12 cellular contexts compared by ENCODE assay signal in genomic region chr3:138949445-138950005, GRCh38. TPM values are rescaled to one million over a fixed set of nuclear protein-coding genes. Genes with fewer than 3 reads are reported as not detected.
DNase-seq lines count a peak whose midpoint lies in the region; ATAC-seq, FAIRE-seq and TF ChIP-seq lines count a peak whose summit lies in the region.
"Had no signal": no experiment of that assay in that cellular context is flagged by ENCODE, and none has a peak within 500 bp of the region (broad histone marks: within the 10 kb centered on the region; RNA-seq: fewer than 3 reads in every experiment).

No MANE protein-coding gene starts in this region.

- H3K4me3 Mint-ChIP-seq in endothelial cell (ENCODE audit: unreplicated experiment), result peak overlapping the region; percentile 82
- peak overlapping the region; percentile 48 to 69 (median 66) for H3K4me3 Mint-ChIP-seq in nephron
- no peak overlapping the region for H3K4me3 Mint-ChIP-seq in activated T-helper 2 cell treated with anti-CD3 and anti-CD28 coated beads, Interferon-gamma antibody, Interleukin-2, Interleukin-4, amounts not matched to agents 10 μg/mL and 5 μg/mL and 100 μg/mL, durations not matched to agents 14 hours and 24 hours and 36 hours (ENCODE audit: low read depth)

- ATAC-seq in HG02642 (IDR thresholded peaks at IDR 0.05; ENCODE audit: poor library complexity, unreplicated experiment) (no peak), HG03520 (IDR thresholded peaks at IDR 0.05; ENCODE audit: unreplicated experiment) (no peak)

- H2AFZ ChIP-seq in ACC112 (ENCODE audit: low read length, unreplicated experiment), result no peak overlapping the region

- H3K27me3 Mint-ChIP-seq in endothelial cell (ENCODE audit: unreplicated experiment), result peaks cover 22% of the 10 kb centered on the region
- peaks cover 95% of the 10 kb centered on the region for H3K27me3 Mint-ChIP-seq in nephron (ENCODE audit: low read depth)
- peaks cover 56% of the 10 kb centered on the region for H3K27me3 Mint-ChIP-seq in activated T-helper 2 cell treated with anti-CD3 and anti-CD28 coated beads, Interferon-gamma antibody, Interleukin-2, Interleukin-4, amounts not matched to agents 10 μg/mL and 5 μg/mL and 100 μg/mL, durations not matched to agents 14 hours and 24 hours and 36 hours (ENCODE audit: low read depth)

- H3K27me3 ChIP-seq in ACC112 (ENCODE audit: insufficient read depth, low read length) (peaks cover 89% of the 10 kb centered on the region), HUES64 (ENCODE audit: insufficient read depth, low read length) (peaks cover 100% of the 10 kb centered on the region), small intestine (ENCODE audit: control insufficient read depth in 2 of 2, insufficient read depth in 2 of 2, low read length in 2 of 2) (peaks cover 16 to 55% of the 10 kb centered on the region in 2 donors)

- WGBS in HUES64, result 2% methylated on average over 27 of the region's 27 CpGs
- WGBS in small intestine, 3 donors, result 3 to 6% (median 4%) methylated on average over 27 of the region's 27 CpGs

- H3K4me1 Mint-ChIP-seq in endothelial cell (ENCODE audit: unreplicated experiment), result peaks cover 37% of the 10 kb centered on the region
- H3K4me1 Mint-ChIP-seq in nephron, result peaks cover 20% of the 10 kb centered on the region
- peaks cover 12% of the 10 kb centered on the region for H3K4me1 Mint-ChIP-seq in activated T-helper 2 cell treated with anti-CD3 and anti-CD28 coated beads, Interferon-gamma antibody, Interleukin-2, Interleukin-4, amounts not matched to agents 10 μg/mL and 5 μg/mL and 100 μg/mL, durations not matched to agents 14 hours and 24 hours and 36 hours (ENCODE audit: low read depth)

- no peak for FAIRE-seq in small intestine (lab: Jason Lieb, UNC)

- intact Hi-C loops in activated T-helper 2 cell treated with anti-CD3 and anti-CD28 coated beads, Interferon-gamma antibody, Interleukin-2, Interleukin-4, amounts not matched to agents 10 μg/mL and 5 μg/mL and 100 μg/mL, durations not matched to agents 14 hours and 24 hours and 36 hours (cut with micrococcal nuclease), result loop anchor here (2.0 kb wide), 1 partner anchor 13 kb away; no protein-coding TSS in a partner anchor

- H3K36me3 Mint-ChIP-seq in endothelial cell (ENCODE audit: low read depth, unreplicated experiment) (peaks cover 9% of the 10 kb centered on the region), nephron (ENCODE audit: low read depth) (no peaks in the 10 kb centered on the region)
- peaks cover 3% of the 10 kb centered on the region for H3K36me3 Mint-ChIP-seq in activated T-helper 2 cell treated with anti-CD3 and anti-CD28 coated beads, Interferon-gamma antibody, Interleukin-2, Interleukin-4, amounts not matched to agents 10 μg/mL and 5 μg/mL and 100 μg/mL, durations not matched to agents 14 hours and 24 hours and 36 hours (ENCODE audit: low read depth)

- no peaks in the 10 kb centered on the region for H3K9me3 Mint-ChIP-seq in endothelial cell (ENCODE audit: unreplicated experiment)
- H3K9me3 Mint-ChIP-seq in nephron, result no peaks in the 10 kb centered on the region
- no peaks in the 10 kb centered on the region for H3K9me3 Mint-ChIP-seq in activated T-helper 2 cell treated with anti-CD3 and anti-CD28 coated beads, Interferon-gamma antibody, Interleukin-2, Interleukin-4, amounts not matched to agents 10 μg/mL and 5 μg/mL and 100 μg/mL, durations not matched to agents 14 hours and 24 hours and 36 hours

- no peaks in the 10 kb centered on the region for H3K79me2 ChIP-seq in ACC112 (ENCODE audit: control insufficient read depth, insufficient read depth, low read length, unreplicated experiment)

- H3K36me3 ChIP-seq in ACC112 (ENCODE audit: insufficient read depth, low read length) (no peaks in the 10 kb centered on the region), HUES64 (ENCODE audit: insufficient read depth, low read length) (no peaks in the 10 kb centered on the region), small intestine (ENCODE audit: control insufficient read depth in 2 of 2, insufficient read depth in 2 of 2, low read length in 2 of 2) (no peaks in the 10 kb centered on the region)

- no peaks in the 10 kb centered on the region for H3K4me1 ChIP-seq in ACC112 (ENCODE audit: control insufficient read depth, insufficient read depth, low read length, unreplicated experiment)
- H3K4me1 ChIP-seq in HUES64 (ENCODE audit: insufficient read depth, low read length), result peaks cover 30% of the 10 kb centered on the region
- H3K4me1 ChIP-seq in small intestine (ENCODE audit: control insufficient read depth in 2 of 2, insufficient read depth in 1 of 2, low read depth in 1 of 2, low read length in 1 of 2), result peaks cover 2 to 8% of the 10 kb centered on the region in 2 donors

- DNase-seq in endothelial cell (ENCODE audit: low spot score), result no peak
- DNase-seq in activated T-helper 2 cell treated with anti-CD3 and anti-CD28 coated beads, Interferon-gamma antibody, Interleukin-2, Interleukin-4, amounts not matched to agents 10 μg/mL and 5 μg/mL and 100 μg/mL, durations not matched to agents 14 hours and 24 hours and 36 hours (ENCODE audit: low spot score), result no peak
- DNase-seq in small intestine, result no peak
- DNase-seq: activated gamma-delta T cell treated with Interleukin-2 at 50 U/mL for 16 hours, DMS 273 treated with DMSO at 0.1 percent for 48 hours, NCI-H187 treated with DMSO at 0.1 percent for 48 hours had no signal

- peak overlapping the region; percentile 65 for H3K4me3 ChIP-seq in ACC112 (ENCODE audit: low read depth, low read length)
- peak overlapping the region; percentile 46 for H3K4me3 ChIP-seq in HUES64 (ENCODE audit: low read length)
- H3K4me3 ChIP-seq in small intestine (ENCODE audit: low read depth in 1 of 2, low read length in 2 of 2), result peak overlapping the region in 1 of 2 donors; percentile 22

- no peaks in the 10 kb centered on the region for H3K9me3 ChIP-seq in HUES64 (ENCODE audit: insufficient read depth, low read depth, low read length)
- no peaks in the 10 kb centered on the region for H3K9me3 ChIP-seq in small intestine (ENCODE audit: control insufficient read depth, low read depth)

- H3K27ac ChIP-seq in ACC112 (ENCODE audit: low read depth, low read length) (no peak overlapping the region), HUES64 (ENCODE audit: low read depth, low read length) (no peak overlapping the region), small intestine (ENCODE audit: low read depth in 1 of 2, low read length in 1 of 2) (no peak overlapping the region)

- H3K27ac Mint-ChIP-seq in endothelial cell (ENCODE audit: unreplicated experiment) (peak overlapping the region; percentile 48), nephron (no peak overlapping the region)
- H3K27ac Mint-ChIP-seq in activated T-helper 2 cell treated with anti-CD3 and anti-CD28 coated beads, Interferon-gamma antibody, Interleukin-2, Interleukin-4, amounts not matched to agents 10 μg/mL and 5 μg/mL and 100 μg/mL, durations not matched to agents 14 hours and 24 hours and 36 hours, result no peak overlapping the region

- TF ChIP-seq CTCF in endothelial cell (IDR thresholded peaks at IDR 0.05; ENCODE audit: unreplicated experiment), result no peak
- no peak for TF ChIP-seq CTCF in nephron (IDR thresholded peaks at IDR 0.05; ENCODE audit: unreplicated experiment in 3 of 3)

- H3K9ac ChIP-seq in HUES64 (ENCODE audit: low read depth, low read length), result peak overlapping the region; percentile 42

RNA-seq across cellular contexts. Expression of gene FOXL2NB, which starts 2.5 kb away (rescaled TPM):
- polyA plus RNA-seq in HUES64 (2013, experiment 1 of 2), result 0.70 TPM
- polyA plus RNA-seq in HUES64 (2013, experiment 2 of 2), result 0.70 TPM
- total RNA-seq in endothelial cell (ENCODE audit: unreplicated experiment), result 13.2 TPM
- total RNA-seq in activated T-helper 2 cell treated with anti-CD3 and anti-CD28 coated beads, Interferon-gamma antibody, Interleukin-2, Interleukin-4, amounts not matched to agents 10 μg/mL and 5 μg/mL and 100 μg/mL, durations not matched to agents 14 hours and 24 hours and 36 hours, result not detected in 2 replicates
- polyA plus RNA-seq in small intestine, result not detected
- total RNA-seq: SK-MEL-5 had no signal

RNA-seq across cellular contexts. Expression of gene FOXL2, which starts 2.6 kb away (rescaled TPM):
- 0.55 TPM for polyA plus RNA-seq in HUES64 (2013, experiment 1 of 2)
- polyA plus RNA-seq in HUES64 (2013, experiment 2 of 2), result 0.89 TPM
- 6.8 TPM for total RNA-seq in endothelial cell (ENCODE audit: unreplicated experiment)
- not detected in 2 replicates for total RNA-seq in activated T-helper 2 cell treated with anti-CD3 and anti-CD28 coated beads, Interferon-gamma antibody, Interleukin-2, Interleukin-4, amounts not matched to agents 10 μg/mL and 5 μg/mL and 100 μg/mL, durations not matched to agents 14 hours and 24 hours and 36 hours
- not detected for polyA plus RNA-seq in small intestine
- total RNA-seq: SK-MEL-5 had no signal

RNA-seq across cellular contexts. Expression of gene PRR23A, which starts 56.5 kb away (rescaled TPM):
- not detected for polyA plus RNA-seq in HUES64 (2013, experiment 1 of 2)
- not detected for polyA plus RNA-seq in HUES64 (2013, experiment 2 of 2)
- not detected for total RNA-seq in endothelial cell (ENCODE audit: unreplicated experiment)
- not detected in 2 replicates for total RNA-seq in activated T-helper 2 cell treated with anti-CD3 and anti-CD28 coated beads, Interferon-gamma antibody, Interleukin-2, Interleukin-4, amounts not matched to agents 10 μg/mL and 5 μg/mL and 100 μg/mL, durations not matched to agents 14 hours and 24 hours and 36 hours
- not detected for polyA plus RNA-seq in small intestine
- total RNA-seq: SK-MEL-5 had no signal

Comparison
In these comparisons a context has a peak if more than half of its experiments do, and no peak if none do; other contexts are left out.
1. RNA of gene FOXL2NB, which starts 2.5 kb away (total RNA-seq): 13.2 TPM in endothelial cell (single experiment); not detected in activated T-helper 2 cell treated with anti-CD3 and anti-CD28 coated beads, Interferon-gamma antibody, Interleukin-2, Interleukin-4, amounts not matched to agents 10 μg/mL and 5 μg/mL and 100 μg/mL, durations not matched to agents 14 hours and 24 hours and 36 hours; every median in the first group is over 10 times any median in the second.